In the genomic region with DNA sequence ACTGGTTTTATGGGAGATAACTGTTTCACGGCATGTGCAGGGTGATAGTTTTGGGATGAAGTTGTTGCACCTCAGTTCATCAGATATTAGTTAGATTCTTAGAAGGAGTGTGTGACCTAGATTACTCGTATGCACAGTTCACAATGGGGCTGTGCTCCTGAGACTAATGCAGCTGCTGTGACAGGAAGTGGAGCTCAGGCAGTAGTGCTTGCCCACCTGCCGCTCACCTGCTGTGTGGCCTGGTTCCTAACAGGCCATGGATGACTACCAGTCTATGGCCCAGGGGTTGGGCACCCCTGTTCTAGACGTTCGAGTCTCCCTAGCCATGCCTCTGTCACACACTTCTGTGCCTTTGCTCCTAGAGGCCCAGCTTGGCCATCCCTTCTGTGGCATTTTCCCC, we compare ENCODE assay signal across 12 cellular contexts. TPM values are rescaled to one million over a fixed set of nuclear protein-coding genes. Genes with fewer than 3 reads are reported as not detected.
DNase-seq lines count a peak whose midpoint lies in the region; ATAC-seq and TF ChIP-seq lines count a peak whose summit lies in the region.
"Had no signal": no experiment of that assay in that cellular context is flagged by ENCODE, and none has a peak within 500 bp of the region (broad histone marks: within the 10 kb centered on the region; RNA-seq: fewer than 3 reads in every experiment).

No MANE protein-coding gene starts in this region.

- H3K4me1 ChIP-seq in Peyer's patch: peaks cover 0 to 5% (median 0%) of the 10 kb centered on the region in 4 donors
- H3K4me1 ChIP-seq: parathyroid adenoma had no signal

- H3K4me3 ChIP-seq in Peyer's patch: no peak overlapping the region
- H3K4me3 ChIP-seq: coronary artery had no signal

- peaks cover 3% of the 10 kb centered on the region for H3K4me1 Mint-ChIP-seq in stimulated activated naive CD8-positive, alpha-beta T cell treated with anti-CD3 and anti-CD28 coated beads, Interleukin-15, Interleukin-2, amounts not matched to agents 100 ng/mL and 50 ng/mL, for 24 hours (ENCODE audit: low read depth)

- DNase-seq in stimulated activated naive CD8-positive, alpha-beta T cell treated with anti-CD3 and anti-CD28 coated beads, Interleukin-15, Interleukin-2, amounts not matched to agents 100 U/mL and 50 U/mL, for 24 hours: no peak
- DNase-seq in SHP77 treated with DMSO at 0.1 percent for 48 hours (lab: John Stamatoyannopoulos, UW) (peak; percentile 25), SKM-1 treated with dmso at 0.1 percent for 144 hours (lab: John Stamatoyannopoulos, UW; ENCODE audit: unreplicated experiment) (no peak), Peyer's patch (no peak)
- DNase-seq: amygdala, mammary epithelial cell, NCI-H187 treated with DMSO at 0.1 percent for 48 hours, T1000 had no signal

- no peak for ATAC-seq in stimulated activated naive CD8-positive, alpha-beta T cell treated with anti-CD3 and anti-CD28 coated beads, Interleukin-15, Interleukin-2, amounts not matched to agents 100 U/mL and 50 U/mL, for 24 hours
- ATAC-seq in GM18867 (IDR thresholded peaks at IDR 0.05; ENCODE audit: unreplicated experiment): no peak

- peaks cover 0 to 81% (median 0%) of the 10 kb centered on the region in 3 donors for H3K36me3 ChIP-seq in Peyer's patch

- no peak for TF ChIP-seq CTCF in Peyer's patch (IDR thresholded peaks at IDR 0.05)

- no peak overlapping the region for H3K27ac ChIP-seq in Peyer's patch
- H3K27ac ChIP-seq: coronary artery, parathyroid adenoma had no signal

- peaks cover 41% of the 10 kb centered on the region for H3K36me3 Mint-ChIP-seq in stimulated activated naive CD8-positive, alpha-beta T cell treated with anti-CD3 and anti-CD28 coated beads, Interleukin-15, Interleukin-2, amounts not matched to agents 100 ng/mL and 50 ng/mL, for 24 hours (ENCODE audit: low read depth)

- H3K4me3 Mint-ChIP-seq in stimulated activated naive CD8-positive, alpha-beta T cell treated with anti-CD3 and anti-CD28 coated beads, Interleukin-15, Interleukin-2, amounts not matched to agents 100 ng/mL and 50 ng/mL, for 24 hours: no peak overlapping the region

- H3K27ac Mint-ChIP-seq in stimulated activated naive CD8-positive, alpha-beta T cell treated with anti-CD3 and anti-CD28 coated beads, Interleukin-15, Interleukin-2, amounts not matched to agents 100 ng/mL and 50 ng/mL, for 24 hours: peak overlapping the region; percentile 51

- H3K27me3 ChIP-seq in Peyer's patch: no peaks in the 10 kb centered on the region

- no peaks in the 10 kb centered on the region for H3K27me3 Mint-ChIP-seq in stimulated activated naive CD8-positive, alpha-beta T cell treated with anti-CD3 and anti-CD28 coated beads, Interleukin-15, Interleukin-2, amounts not matched to agents 100 ng/mL and 50 ng/mL, for 24 hours

- no peak for TF ChIP-seq POLR2A in Peyer's patch (IDR thresholded peaks at IDR 0.05)

- H3K9me3 Mint-ChIP-seq in stimulated activated naive CD8-positive, alpha-beta T cell treated with anti-CD3 and anti-CD28 coated beads, Interleukin-15, Interleukin-2, amounts not matched to agents 100 ng/mL and 50 ng/mL, for 24 hours: no peaks in the 10 kb centered on the region

- H3K9me3 ChIP-seq in Peyer's patch: no peaks in the 10 kb centered on the region

RNA-seq across cellular contexts. Expression of a gene that starts 17.0 kb away (rescaled TPM):
- total RNA-seq in Peyer's patch: 10 to 100 TPM; 25.0 to 53.2 (median 44.9) TPM

RNA-seq across cellular contexts. Expression of a gene that starts 20.5 kb away (rescaled TPM):
- total RNA-seq in Peyer's patch: 10 to 100 TPM; 34.3 to 60.1 (median 53.6) TPM

RNA-seq across cellular contexts. Expression of a gene that starts 39.5 kb away (rescaled TPM):
- 10 to 100 TPM; 25.0 to 99.3 (median 35.7) TPM for total RNA-seq in Peyer's patch

RNA-seq across cellular contexts. Expression of a gene that starts 57.2 kb away (rescaled TPM):
- 1 to 10 TPM in 2 of 4 donors, not detected in 2; 1.1 to 2.5 TPM for total RNA-seq in Peyer's patch
